Comparison of ENCODE assay signal across 20 cellular contexts in the genomic region with DNA sequence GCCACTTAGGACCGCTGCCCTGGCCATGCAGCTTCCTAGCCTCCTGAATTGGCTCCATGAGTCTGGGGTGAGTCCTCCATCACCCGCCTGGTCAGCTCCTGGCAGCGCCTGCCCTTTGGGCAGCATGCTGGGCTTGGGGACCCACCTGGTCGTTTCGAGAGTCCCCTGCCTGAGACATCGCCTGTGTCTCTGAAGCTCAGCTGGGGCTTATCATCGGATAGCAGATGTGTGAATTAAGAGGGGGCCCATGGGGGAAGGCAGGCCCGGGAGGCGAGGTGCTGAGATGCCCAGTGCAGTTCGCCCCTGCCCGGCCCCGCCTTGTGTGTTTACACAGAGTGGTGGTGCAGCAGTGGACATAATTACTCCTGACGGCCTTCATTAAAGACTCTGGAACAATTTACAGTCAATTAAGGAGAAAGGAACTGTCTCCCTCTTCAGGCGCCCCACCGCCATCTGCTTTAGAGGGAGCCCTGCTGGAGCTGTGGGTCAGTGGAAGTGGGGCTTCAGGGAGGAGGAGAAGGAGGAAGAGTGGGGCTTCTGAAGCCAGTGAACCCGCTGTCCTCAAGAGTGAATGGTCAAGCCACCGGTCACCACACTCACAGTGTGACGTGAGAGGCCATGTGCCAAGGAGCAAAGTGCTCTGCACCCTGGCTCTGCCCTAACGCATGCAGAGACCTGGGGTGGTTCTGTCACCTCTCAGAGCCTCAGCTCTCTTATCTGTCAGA.
"Had no signal": no experiment of that assay in that cellular context is flagged by ENCODE, and none has a peak within 500 bp of the region (broad histone marks: within the 10 kb centered on the region; RNA-seq: fewer than 3 reads in every experiment).

No MANE protein-coding gene starts in this region.

- FAIRE-seq: astrocyte, kidney had no signal

- DNase-seq: activated CD4-positive, CD25-positive, alpha-beta regulatory T cell treated with anti-CD3 and anti-CD28 coated beads, Interleukin-2, amount 50 U/mL, for 72 hours; activated CD8-positive, alpha-beta memory T cell treated with anti-CD3 and anti-CD28 coated beads for 24 hours; activated CD8-positive, alpha-beta memory T cell treated with anti-CD3 and anti-CD28 coated beads, Interleukin-2, amount 50 U/mL, for 48 hours; activated gamma-delta T cell treated with Interleukin-2 at 50 U/mL for 16 hours; adrenal gland; effector CD8-positive, alpha-beta T cell; gastrocnemius medialis; head of caudate nucleus; kidney; left ventricle myocardium superior; naive B cell; ovary; stimulated activated CD4-positive, alpha-beta T cell treated with anti-CD3 and anti-CD28 coated beads, Interleukin-4, amount 100 ng/mL, for 1 hour; stimulated activated naive CD8-positive, alpha-beta T cell treated with anti-CD3 and anti-CD28 coated beads, Interleukin-15, amount 100 ng/mL, for 72 hours; transverse colon had no signal

- ATAC-seq: activated naive CD4-positive, alpha-beta T cell treated with anti-CD3 and anti-CD28 coated beads, Interleukin-2, amount 50 U/mL, for 72 hours; esophagus mucosa; gastrocnemius medialis; left ventricle myocardium superior; mucosa of descending colon; sciatic nerve; stimulated activated naive CD8-positive, alpha-beta T cell treated with anti-CD3 and anti-CD28 coated beads, Interleukin-15, amount 100 ng/mL, for 72 hours had no signal
